ENCODE assay signal across 13 cellular contexts in the genomic region with DNA sequence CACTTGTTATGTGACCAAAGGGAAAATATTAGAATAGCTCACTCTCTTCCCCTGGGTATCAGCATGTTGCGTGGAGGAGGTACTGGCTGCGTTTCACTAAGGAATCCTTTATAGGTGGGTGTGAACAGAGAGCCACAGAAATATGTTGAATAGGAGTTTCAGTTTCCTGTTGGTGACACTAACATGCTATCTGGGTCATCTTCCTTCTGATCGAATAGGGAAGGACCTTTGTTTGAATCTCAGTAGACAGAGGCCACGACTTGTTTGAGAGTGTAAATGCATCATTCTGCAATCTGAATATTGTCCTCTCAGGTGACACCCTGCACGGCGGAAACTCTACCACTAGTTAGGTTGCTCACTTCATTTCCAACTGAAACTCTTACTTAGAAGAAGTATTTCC.
DNase-seq lines count a peak whose midpoint lies in the region; ATAC-seq lines count a peak whose summit lies in the region.
"Had no signal": no experiment of that assay in that cellular context is flagged by ENCODE, and none has a peak within 500 bp of the region (broad histone marks: within the 10 kb centered on the region; RNA-seq: fewer than 3 reads in every experiment).

No MANE protein-coding gene starts in this region.

- no peak overlapping the region for H3K4me3 Mint-ChIP-seq in activated T-helper 2 cell treated with anti-CD3 and anti-CD28 coated beads, Interferon-gamma antibody, Interleukin-2, Interleukin-4, amounts not matched to agents 10 μg/mL and 5 μg/mL and 100 μg/mL, durations not matched to agents 14 hours and 24 hours and 36 hours (ENCODE audit: low read depth)
- H3K4me3 Mint-ChIP-seq: memory B cell had no signal

- no peaks in the 10 kb centered on the region for H3K9me3 Mint-ChIP-seq in activated T-helper 2 cell treated with anti-CD3 and anti-CD28 coated beads, Interferon-gamma antibody, Interleukin-2, Interleukin-4, amounts not matched to agents 10 μg/mL and 5 μg/mL and 100 μg/mL, durations not matched to agents 14 hours and 24 hours and 36 hours
- H3K9me3 Mint-ChIP-seq: memory B cell had no signal

- DNase-seq in activated T-helper 2 cell treated with anti-CD3 and anti-CD28 coated beads, Interferon-gamma antibody, Interleukin-2, Interleukin-4, amounts not matched to agents 10 μg/mL and 5 μg/mL and 100 μg/mL, durations not matched to agents 14 hours and 24 hours and 36 hours (ENCODE audit: low spot score): no peak
- no peak for DNase-seq in Kasumi-1 (lab: John Stamatoyannopoulos, UW)
- no peak for DNase-seq in NK-92 treated with Interleukin-12 subunit alpha and Interleukin-12 subunit beta, amount 100 ng/mL, for 24 hours (lab: John Stamatoyannopoulos, UW)
- DNase-seq in DMS114 treated with DMSO at 0.1 percent for 48 hours (lab: John Stamatoyannopoulos, UW; ENCODE audit: unreplicated experiment): no peak
- no peak for DNase-seq in NCI-H2171 (lab: John Stamatoyannopoulos, UW)
- DNase-seq: DMS53, foreskin keratinocyte, H7, stomach had no signal

- ATAC-seq in GM18517 (IDR thresholded peaks at IDR 0.05; ENCODE audit: unreplicated experiment) (peak; percentile 82), GM19463 (IDR thresholded peaks at IDR 0.05; ENCODE audit: unreplicated experiment) (peak; percentile 76), HG03045 (IDR thresholded peaks at IDR 0.05; ENCODE audit: unreplicated experiment) (peak; percentile 61)
- ATAC-seq: foreskin keratinocyte had no signal

- H3K27me3 Mint-ChIP-seq in activated T-helper 2 cell treated with anti-CD3 and anti-CD28 coated beads, Interferon-gamma antibody, Interleukin-2, Interleukin-4, amounts not matched to agents 10 μg/mL and 5 μg/mL and 100 μg/mL, durations not matched to agents 14 hours and 24 hours and 36 hours (ENCODE audit: low read depth): no peaks in the 10 kb centered on the region

- H3K27ac Mint-ChIP-seq in activated T-helper 2 cell treated with anti-CD3 and anti-CD28 coated beads, Interferon-gamma antibody, Interleukin-2, Interleukin-4, amounts not matched to agents 10 μg/mL and 5 μg/mL and 100 μg/mL, durations not matched to agents 14 hours and 24 hours and 36 hours: peak overlapping the region; percentile 85
- H3K27ac Mint-ChIP-seq: memory B cell had no signal

- intact Hi-C loops in activated T-helper 2 cell treated with anti-CD3 and anti-CD28 coated beads, Interferon-gamma antibody, Interleukin-2, Interleukin-4, amounts not matched to agents 10 μg/mL and 5 μg/mL and 100 μg/mL, durations not matched to agents 14 hours and 24 hours and 36 hours (cut with micrococcal nuclease): loop anchor here (1.0 to 10.0 kb wide), 4 partner anchors 18 to 276 kb away; a partner anchor contains a TSS

- H3K4me1 Mint-ChIP-seq in activated T-helper 2 cell treated with anti-CD3 and anti-CD28 coated beads, Interferon-gamma antibody, Interleukin-2, Interleukin-4, amounts not matched to agents 10 μg/mL and 5 μg/mL and 100 μg/mL, durations not matched to agents 14 hours and 24 hours and 36 hours (ENCODE audit: low read depth): peaks cover 60% of the 10 kb centered on the region
- H3K4me1 Mint-ChIP-seq: memory B cell had no signal

- peaks cover 58% of the 10 kb centered on the region for H3K36me3 Mint-ChIP-seq in activated T-helper 2 cell treated with anti-CD3 and anti-CD28 coated beads, Interferon-gamma antibody, Interleukin-2, Interleukin-4, amounts not matched to agents 10 μg/mL and 5 μg/mL and 100 μg/mL, durations not matched to agents 14 hours and 24 hours and 36 hours (ENCODE audit: low read depth)
- H3K36me3 Mint-ChIP-seq: memory B cell had no signal
